In genomic region chr13:57507752-57508463, GRCh38 we compare ENCODE assay signal across 10 cellular contexts.
"Had no signal": no experiment of that assay in that cellular context is flagged by ENCODE, and none has a peak within 500 bp of the region (broad histone marks: within the 10 kb centered on the region; RNA-seq: fewer than 3 reads in every experiment).

No MANE protein-coding gene starts in this region.

- H3K4me3 Mint-ChIP-seq: GM23338, H9 had no signal

- H3K4me2 ChIP-seq: GM23338 had no signal

- H3K4me1 ChIP-seq: HAP-1 had no signal

- H3K27ac Mint-ChIP-seq: GM23338, H9 had no signal

- H2AFZ ChIP-seq: GM23248, GM23338 had no signal

- H3K36me3 ChIP-seq: HAP-1 had no signal

- ATAC-seq: GM23338, HCT116 had no signal

- H3K4me3 ChIP-seq: GM23248, GM23338, HAP-1 had no signal

- H3K27ac ChIP-seq: GM23248 had no signal

- DNase-seq: GM23248, GOT3, H7, H9, HCEC 1CT had no signal

- FAIRE-seq: H1, H54 had no signal

- H3K4me1 Mint-ChIP-seq: GM23338, H9 had no signal

- H3K9me3 ChIP-seq: HAP-1 had no signal

- H3K9me3 Mint-ChIP-seq: GM23338, H9 had no signal

- H3K9ac ChIP-seq: GM23248 had no signal
